Comparison of ENCODE assay signal across 17 cellular contexts in genomic region chr9:27622688-27623340, GRCh38. TPM values are rescaled to one million over a fixed set of nuclear protein-coding genes. Genes with fewer than 3 reads are reported as not detected.
DNase-seq lines count a peak whose midpoint lies in the region; FAIRE-seq and TF ChIP-seq lines count a peak whose summit lies in the region.
"Had no signal": no experiment of that assay in that cellular context is flagged by ENCODE, and none has a peak within 500 bp of the region (broad histone marks: within the 10 kb centered on the region; RNA-seq: fewer than 3 reads in every experiment).

No MANE protein-coding gene starts in this region.

- peak overlapping the region in 6 of 7 donors; percentile 57 to 89 (median 76) for H3K27ac Mint-ChIP-seq in CD14-positive monocyte
- peak overlapping the region; percentile 53 for H3K27ac Mint-ChIP-seq in dendritic cell treated with granulocyte-macrophage colony-stimulating factor and Interleukin-4, amounts not matched to agents 40 ng/mL and 50 ng/mL, for 4 days
- H3K27ac Mint-ChIP-seq: CD4-positive, alpha-beta T cell; GM23338 had no signal

- no peaks in the 10 kb centered on the region for H3K27me3 Mint-ChIP-seq in CD14-positive monocyte (ENCODE audit: low read depth in 3 of 3)
- H3K27me3 Mint-ChIP-seq in dendritic cell treated with granulocyte-macrophage colony-stimulating factor and Interleukin-4, amounts not matched to agents 40 ng/mL and 50 ng/mL, for 4 days = no peaks in the 10 kb centered on the region
- H3K27me3 Mint-ChIP-seq: CD4-positive, alpha-beta T cell had no signal

- TF ChIP-seq POLR2A in GM12891 (IDR thresholded peaks at IDR 0.05; ENCODE audit: low read depth, low read length) = no peak

- H3K4me3 ChIP-seq in SK-N-MC = no peak overlapping the region
- H3K4me3 ChIP-seq: GM23338 had no signal

- no peak for TF ChIP-seq CTCF in CD14-positive monocyte (IDR thresholded peaks at IDR 0.05)

- H3K27ac ChIP-seq in SK-N-MC = no peak overlapping the region
- no peak overlapping the region for H3K27ac ChIP-seq in caudate nucleus (ENCODE audit: low read depth, low read length)

- no peak for DNase-seq in CD14-positive monocyte (ENCODE audit: low spot score)
- DNase-seq in MV-4-11 (lab: John Stamatoyannopoulos, UW) = peak; percentile 71
- peak; percentile 12 for DNase-seq in SK-N-MC (ENCODE audit: low read depth, low spot score)
- no peak for DNase-seq in caudate nucleus (lab: John Stamatoyannopoulos, UW)
- DNase-seq in GM12891 (ENCODE audit: insufficient read length, low spot score) = no peak
- no peak for DNase-seq in posterior cingulate gyrus
- no peak for DNase-seq in NCI-H2196 treated with DMSO at 0.1 percent for 48 hours (lab: John Stamatoyannopoulos, UW; ENCODE audit: unreplicated experiment)
- DNase-seq: CD4-positive, alpha-beta T cell; DMS79; NCI-H1105 treated with DMSO at 0.1 percent for 48 hours; NCI-H1930; NCI-H2171; NCI-H774 had no signal

- H3K4me3 Mint-ChIP-seq in CD14-positive monocyte = peak overlapping the region in 1 of 2 donors; percentile 46
- no peak overlapping the region for H3K4me3 Mint-ChIP-seq in dendritic cell treated with granulocyte-macrophage colony-stimulating factor and Interleukin-4, amounts not matched to agents 40 ng/mL and 50 ng/mL, for 4 days
- H3K4me3 Mint-ChIP-seq: CD4-positive, alpha-beta T cell; GM23338 had no signal

- H3K9me3 ChIP-seq in SK-N-MC (ENCODE audit: low read depth, low read length) = no peaks in the 10 kb centered on the region

- H3K9ac ChIP-seq in SK-N-MC (ENCODE audit: insufficient read length) = no peak overlapping the region

- peaks cover 31% of the 10 kb centered on the region for H3K4me1 Mint-ChIP-seq in CD14-positive monocyte
- peaks cover 41% of the 10 kb centered on the region for H3K4me1 Mint-ChIP-seq in dendritic cell treated with granulocyte-macrophage colony-stimulating factor and Interleukin-4, amounts not matched to agents 40 ng/mL and 50 ng/mL, for 4 days (ENCODE audit: low read depth)

- intact Hi-C loops in CD14-positive monocyte (cut with micrococcal nuclease) = loop anchor here in 1 of 2 donors (10.0 kb wide), 1 partner anchor 48 kb away; the partner anchor contains the start of gene C9orf72
- intact Hi-C loops in dendritic cell treated with granulocyte-macrophage colony-stimulating factor and Interleukin-4, amounts not matched to agents 40 ng/mL and 50 ng/mL, for 4 days (cut with micrococcal nuclease) = no loop called here
- intact Hi-C loops in posterior cingulate gyrus (cut with DNase I) = no loop called here

- peaks cover 0 to 3% of the 10 kb centered on the region in 2 donors for H3K36me3 Mint-ChIP-seq in CD14-positive monocyte
- no peaks in the 10 kb centered on the region for H3K36me3 Mint-ChIP-seq in dendritic cell treated with granulocyte-macrophage colony-stimulating factor and Interleukin-4, amounts not matched to agents 40 ng/mL and 50 ng/mL, for 4 days (ENCODE audit: low read depth)

- no peak for FAIRE-seq in GM12891 (lab: Jason Lieb, UNC)
- FAIRE-seq: GM12892, HTR-8/SVneo had no signal

- H3K36me3 ChIP-seq in SK-N-MC (ENCODE audit: insufficient read depth, low read length) = no peaks in the 10 kb centered on the region

- no peaks in the 10 kb centered on the region for H3K9me3 Mint-ChIP-seq in CD14-positive monocyte
- no peaks in the 10 kb centered on the region for H3K9me3 Mint-ChIP-seq in dendritic cell treated with granulocyte-macrophage colony-stimulating factor and Interleukin-4, amounts not matched to agents 40 ng/mL and 50 ng/mL, for 4 days
- H3K9me3 Mint-ChIP-seq: CD4-positive, alpha-beta T cell; GM23338 had no signal

TF ChIP-seq in GM12891, 5 proteins besides CTCF, POLR2A, EP300 and RAD21:
- no peak for TF ChIP-seq PAX5 (IDR thresholded peaks at IDR 0.05; ENCODE audit: insufficient read depth, low read length, severe bottlenecking)
- TF ChIP-seq SPI1 (IDR thresholded peaks at IDR 0.05; ENCODE audit: low read depth, low read length) = no peak
- no peak for TF ChIP-seq POLR2AphosphoS5 (IDR thresholded peaks at IDR 0.05; ENCODE audit: low read depth, low read length)
- no peak for TF ChIP-seq POU2F2 (IDR thresholded peaks at IDR 0.05; ENCODE audit: low read depth, low read length)
- TF ChIP-seq TAF1 (IDR thresholded peaks at IDR 0.05; ENCODE audit: low read depth, low read length) = no peak

RNA-seq across cellular contexts. Expression of gene C9orf72, which starts 49.5 kb away (rescaled TPM):
- polyA plus RNA-seq in CD14-positive monocyte = 100 to 1,000 TPM; 105 to 128 TPM
- polyA plus RNA-seq in GM12891 (2012; ENCODE audit: low read depth, missing spikeins) = 3.2 TPM

Comparison
In these comparisons a context has a peak if more than half of its experiments do, and no peak if none do; other contexts are left out.
1. DNase-seq: peak in MV-4-11 (single experiment) and SK-N-MC (single experiment); none in CD14-positive monocyte (single experiment), caudate nucleus (0 of 61), GM12891 (single experiment), posterior cingulate gyrus (0 of 10) and NCI-H2196 treated with DMSO at 0.1 percent for 48 hours (single experiment).